In the genomic region with DNA sequence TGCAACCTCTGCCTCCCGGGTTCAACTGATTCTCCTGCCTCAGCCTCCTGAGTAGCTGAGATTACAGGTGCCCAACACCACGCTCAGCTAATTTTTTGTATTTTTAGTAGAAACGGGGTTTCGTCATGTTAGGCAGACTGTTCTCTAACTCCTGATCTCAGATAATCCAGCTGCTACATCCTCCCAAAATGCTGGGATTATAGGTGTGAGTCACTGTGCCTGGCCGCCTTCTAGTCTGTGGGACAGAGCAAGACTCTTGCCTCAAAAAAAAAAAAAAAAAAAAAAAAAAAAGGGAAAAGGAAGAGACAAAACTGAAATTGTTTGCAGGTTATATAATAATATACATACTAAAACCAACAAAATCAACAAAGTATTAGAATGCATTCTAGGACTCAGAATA, we compare ENCODE assay signal across 12 cellular contexts.
DNase-seq lines count a peak whose midpoint lies in the region; ATAC-seq and TF ChIP-seq lines count a peak whose summit lies in the region.
"Had no signal": no experiment of that assay in that cellular context is flagged by ENCODE, and none has a peak within 500 bp of the region (broad histone marks: within the 10 kb centered on the region; RNA-seq: fewer than 3 reads in every experiment).

No MANE protein-coding gene starts in this region.

- H2AFZ ChIP-seq in osteoblast (ENCODE audit: low read length): no peak overlapping the region

- H3K4me2 ChIP-seq in osteoblast (ENCODE audit: insufficient read depth, low read length): no peak overlapping the region

- no peaks in the 10 kb centered on the region for H3K27me3 ChIP-seq in osteoblast (ENCODE audit: insufficient read depth, low read length)
- H3K27me3 ChIP-seq: BE2C had no signal

- ATAC-seq in esophagus mucosa (peak; percentile 55), HG02642 (IDR thresholded peaks at IDR 0.05; ENCODE audit: poor library complexity, unreplicated experiment) (no peak)
- ATAC-seq: HepG2 had no signal

- no peak overlapping the region for H3K4me3 ChIP-seq in osteoblast (ENCODE audit: insufficient read depth, low read length)

- no peaks in the 10 kb centered on the region for H4K20me1 ChIP-seq in osteoblast (ENCODE audit: insufficient read depth, low read length)

- H3K9me3 ChIP-seq in osteoblast (ENCODE audit: low read depth, low read length): no peaks in the 10 kb centered on the region
- H3K9me3 ChIP-seq: BE2C had no signal

- H3K36me3 ChIP-seq in osteoblast (ENCODE audit: insufficient read depth, low read length): no peaks in the 10 kb centered on the region
- H3K36me3 ChIP-seq: BE2C had no signal

- DNase-seq in EH (ENCODE audit: low read depth) (peak; percentile 84), M059J (ENCODE audit: low read depth) (peak; percentile 65), osteoblast (ENCODE audit: insufficient read length, low spot score, missing footprints) (no peak), middle frontal gyrus (ENCODE audit: extremely low spot score, low spot score) (no peak), activated gamma-delta T cell (lab: John Stamatoyannopoulos, UW) (no peak)
- DNase-seq: BE2C; CD8-positive, alpha-beta memory T cell; NCI-H187 treated with DMSO at 0.1 percent for 48 hours; NCI-H446 had no signal

- H3K4me1 ChIP-seq in osteoblast (ENCODE audit: insufficient read depth, low read length): peaks cover 7% of the 10 kb centered on the region
- H3K4me1 ChIP-seq: BE2C had no signal

- H3K79me2 ChIP-seq in osteoblast (ENCODE audit: insufficient read depth, low read length): no peaks in the 10 kb centered on the region

- H3K27ac ChIP-seq in osteoblast (ENCODE audit: low read depth, low read length): peak overlapping the region; percentile 77

- no peak for TF ChIP-seq CTCF in osteoblast (IDR thresholded peaks at IDR 0.05; ENCODE audit: extremely low read depth, low read depth, low read length)

Comparison
In these comparisons a context has a peak if more than half of its experiments do, and no peak if none do; other contexts are left out.
1. DNase-seq: peak in EH (single experiment) and M059J (single experiment); none in osteoblast (single experiment), middle frontal gyrus (single experiment) and activated gamma-delta T cell (single experiment).